In genomic region chr4:98710831-98711230, GRCh38 we compare ENCODE assay signal across 20 cellular contexts. TPM values are rescaled to one million over a fixed set of nuclear protein-coding genes. Genes with fewer than 3 reads are reported as not detected.
DNase-seq lines count a peak whose midpoint lies in the region; ATAC-seq and TF ChIP-seq lines count a peak whose summit lies in the region.
"Had no signal": no experiment of that assay in that cellular context is flagged by ENCODE, and none has a peak within 500 bp of the region (broad histone marks: within the 10 kb centered on the region; RNA-seq: fewer than 3 reads in every experiment).

No MANE protein-coding gene starts in this region.

- no peak overlapping the region for H3K27ac Mint-ChIP-seq in activated T-cell treated with anti-CD3 and anti-CD28 coated beads, Interleukin-2, amount 50 U/mL, for 72 hours

- DNase-seq in GM03348 (ENCODE audit: low spot score) (peak; percentile 18), SK-N-MC (ENCODE audit: low read depth, low spot score) (no peak), fibroblast of villous mesenchyme (ENCODE audit: low read depth) (peak; percentile 23), renal cortical epithelial cell (ENCODE audit: low read depth) (peak; percentile 56), SW480 (ENCODE audit: low spot score) (no peak)
- no peak for DNase-seq in activated T-cell treated with anti-CD3 and anti-CD28 coated beads, Interleukin-2, amount 50 U/mL, for 72 hours
- DNase-seq: amniotic stem cell; cerebellar nuclear complex; effector memory CD8-positive, alpha-beta T cell; KBM-7; lower lobe of right lung; MV-4-11; NCI-H1930; WERI-Rb-1 had no signal

- no peak overlapping the region; the same call in 1 of the 2 replicates for H3K4me3 ChIP-seq in SK-N-MC
- H3K4me3 ChIP-seq in fibroblast of villous mesenchyme (ENCODE audit: low read depth, low read length) = no peak overlapping the region
- H3K4me3 ChIP-seq: BLaER1, hepatocyte, lower lobe of right lung, SJSA1 had no signal

- H3K36me3 Mint-ChIP-seq in activated T-cell treated with anti-CD3 and anti-CD28 coated beads, Interleukin-2, amount 50 U/mL, for 72 hours (ENCODE audit: insufficient read depth in 2 of 2) = peaks cover 6 to 21% of the 10 kb centered on the region in 2 donors

- no peak overlapping the region for H3K4me3 Mint-ChIP-seq in activated T-cell treated with anti-CD3 and anti-CD28 coated beads, Interleukin-2, amount 50 U/mL, for 72 hours
- H3K4me3 Mint-ChIP-seq: effector memory CD8-positive, alpha-beta T cell had no signal

- H3K27me3 Mint-ChIP-seq in activated T-cell treated with anti-CD3 and anti-CD28 coated beads, Interleukin-2, amount 50 U/mL, for 72 hours (ENCODE audit: low read depth) = no peaks in the 10 kb centered on the region
- H3K27me3 Mint-ChIP-seq: effector memory CD8-positive, alpha-beta T cell had no signal

- no peaks in the 10 kb centered on the region for H3K9me3 ChIP-seq in SK-N-MC (ENCODE audit: low read depth, low read length)
- H3K9me3 ChIP-seq: lower lobe of right lung, SJSA1 had no signal

- no peak overlapping the region for H3K9ac ChIP-seq in SK-N-MC (ENCODE audit: insufficient read length)
- H3K9ac ChIP-seq: BLaER1 had no signal

- TF ChIP-seq CTCF in fibroblast of villous mesenchyme (IDR thresholded peaks at IDR 0.05; ENCODE audit: insufficient read depth, low read depth, low read length) = no peak

- H3K4me1 Mint-ChIP-seq in activated T-cell treated with anti-CD3 and anti-CD28 coated beads, Interleukin-2, amount 50 U/mL, for 72 hours (ENCODE audit: low read depth) = peaks cover 17% of the 10 kb centered on the region

- H3K9me3 Mint-ChIP-seq in activated T-cell treated with anti-CD3 and anti-CD28 coated beads, Interleukin-2, amount 50 U/mL, for 72 hours = peaks cover 4 to 14% of the 10 kb centered on the region in 2 donors

- H3K27ac ChIP-seq in SK-N-MC = peak overlapping the region; percentile 90
- H3K27ac ChIP-seq: BLaER1, hepatocyte, lower lobe of right lung, SJSA1, WERI-Rb-1 had no signal

- no peaks in the 10 kb centered on the region for H3K36me3 ChIP-seq in SK-N-MC (ENCODE audit: insufficient read depth, low read length)
- H3K36me3 ChIP-seq: BLaER1, lower lobe of right lung, SJSA1, WERI-Rb-1 had no signal

- no peak for ATAC-seq in HG02852 (IDR thresholded peaks at IDR 0.05; ENCODE audit: unreplicated experiment)
- no peak for ATAC-seq in activated T-cell treated with anti-CD3 and anti-CD28 coated beads, Interleukin-2, amount 50 U/mL, for 72 hours (replicated peaks in 1 of 2)
- ATAC-seq in HG02981 (IDR thresholded peaks at IDR 0.05; ENCODE audit: unreplicated experiment) = no peak
- ATAC-seq: effector memory CD8-positive, alpha-beta T cell; lower lobe of right lung; Panc1 had no signal

RNA-seq across cellular contexts. Expression of gene TSPAN5, which starts 52.4 kb away (rescaled TPM):
- 46.1 and 50.5 TPM in 2 replicates for total RNA-seq in fibroblast of villous mesenchyme
- total RNA-seq in renal cortical epithelial cell = 12.2 and 28.4 TPM in 2 replicates
- 10 to 100 TPM; 19.6 to 22.9 TPM for total RNA-seq in activated T-cell treated with anti-CD3 and anti-CD28 coated beads, Interleukin-2, amount 50 U/mL, for 72 hours

Comparison
In these comparisons a context has a peak if more than half of its experiments do, and no peak if none do; other contexts are left out.
1. DNase-seq: peak in GM03348 (single experiment), fibroblast of villous mesenchyme (single experiment) and renal cortical epithelial cell (single experiment); none in SK-N-MC (single experiment), activated T-cell treated with anti-CD3 and anti-CD28 coated beads, Interleukin-2, amount 50 U/mL, for 72 hours (0 of 2) and SW480 (single experiment).